Comparison of ENCODE assay signal across 1 cellular context in genomic region chr4:3417448-3417847, GRCh38.
TF ChIP-seq lines count a peak whose summit lies in the region.

No MANE protein-coding gene starts in this region.

TF ChIP-seq in IMR-90, 13 proteins besides CTCF, POLR2A, EP300 and RAD21 (continued from another document):
- TF ChIP-seq, protein P1, sequence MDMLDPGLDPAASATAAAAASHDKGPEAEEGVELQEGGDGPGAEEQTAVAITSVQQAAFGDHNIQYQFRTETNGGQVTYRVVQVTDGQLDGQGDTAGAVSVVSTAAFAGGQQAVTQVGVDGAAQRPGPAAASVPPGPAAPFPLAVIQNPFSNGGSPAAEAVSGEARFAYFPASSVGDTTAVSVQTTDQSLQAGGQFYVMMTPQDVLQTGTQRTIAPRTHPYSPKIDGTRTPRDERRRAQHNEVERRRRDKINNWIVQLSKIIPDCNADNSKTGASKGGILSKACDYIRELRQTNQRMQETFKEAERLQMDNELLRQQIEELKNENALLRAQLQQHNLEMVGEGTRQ (IDR thresholded peaks at IDR 0.05; ENCODE audit: low read depth, low read length): no peak
- TF ChIP-seq SMC3 (IDR thresholded peaks at IDR 0.05; ENCODE audit: low read depth, low read length): no peak
- no peak for TF ChIP-seq MAFK (IDR thresholded peaks at IDR 0.05; ENCODE audit: low read depth, low read length)
- no peak for TF ChIP-seq MXI1 (IDR thresholded peaks at IDR 0.05; ENCODE audit: borderline replicate concordance, low read depth, low read length)
- TF ChIP-seq RFX5 (IDR thresholded peaks at IDR 0.05; ENCODE audit: low read depth, low read length): no peak
- no peak for TF ChIP-seq RCOR1 (IDR thresholded peaks at IDR 0.05; ENCODE audit: insufficient replicate concordance, low read length)
- no peak for TF ChIP-seq CEBPB (IDR thresholded peaks at IDR 0.05; ENCODE audit: low read depth, low read length)
- no peak for TF ChIP-seq FOS (IDR thresholded peaks at IDR 0.05; ENCODE audit: low read depth, low read length)
- TF ChIP-seq CHD1 (IDR thresholded peaks at IDR 0.05; ENCODE audit: low read depth, low read length): no peak
- no peak for TF ChIP-seq BHLHE40 (IDR thresholded peaks at IDR 0.05; ENCODE audit: low read depth, low read length)
